Comparison of ENCODE assay signal across 8 cellular contexts in the genomic region with DNA sequence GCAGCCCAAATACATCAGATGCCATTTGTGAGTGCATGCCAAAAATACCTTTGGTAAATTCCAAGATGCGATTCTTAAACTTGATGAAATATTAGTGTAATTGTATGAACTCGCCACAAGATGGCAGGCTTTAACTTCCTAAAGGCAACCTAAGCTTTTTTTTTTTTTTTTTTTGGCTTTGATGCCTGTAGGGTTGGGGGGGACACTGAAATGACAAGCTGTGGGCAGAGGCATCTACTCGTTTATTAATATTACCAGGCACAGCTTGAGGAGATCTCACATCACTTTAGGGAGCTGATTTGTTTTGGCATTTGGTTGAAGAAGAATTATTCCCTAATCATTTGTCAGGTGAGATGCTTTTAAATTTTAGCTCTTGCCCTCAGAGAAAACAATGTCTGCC.
DNase-seq lines count a peak whose midpoint lies in the region; ATAC-seq, FAIRE-seq and TF ChIP-seq lines count a peak whose summit lies in the region.

No MANE protein-coding gene starts in this region.

- intact Hi-C loops in Caco-2 (cut with micrococcal nuclease; ENCODE audit: unreplicated experiment): loop anchor here (1.0 to 10.0 kb wide), 4 partner anchors 44 to 385 kb away; partner anchors contain the start of gene GPHN
- intact Hi-C loops in thyroid gland (cut with DNase I): no loop called here

- H3K27ac Mint-ChIP-seq in Caco-2 (ENCODE audit: unreplicated experiment) (no peak overlapping the region), immature natural killer cell (no peak overlapping the region)

- H3K27me3 Mint-ChIP-seq in Caco-2 (ENCODE audit: insufficient read depth, unreplicated experiment): peaks cover 8% of the 10 kb centered on the region
- peaks cover 0 to 2% (median 0%) of the 10 kb centered on the region in 3 donors for H3K27me3 Mint-ChIP-seq in immature natural killer cell (ENCODE audit: low read depth in 3 of 3)

- no peak for ATAC-seq in GM18858 (IDR thresholded peaks at IDR 0.05; ENCODE audit: unreplicated experiment)

- peak; percentile 55 to 72 for TF ChIP-seq CTCF in Caco-2 (IDR thresholded peaks at IDR 0.05; ENCODE audit: insufficient read depth in 1 of 2, low read depth in 1 of 2, low read length in 1 of 2, severe bottlenecking in 1 of 2, unreplicated experiment in 1 of 2)
- TF ChIP-seq CTCF in thyroid gland (IDR thresholded peaks at IDR 0.05): peak; percentile 15 to 78 (median 54)

- H3K4me1 ChIP-seq in Caco-2 (no peaks in the 10 kb centered on the region), thyroid gland (no peaks in the 10 kb centered on the region)

- WGBS in thyroid gland, 2 donors: 0 to 1% methylated on average over 3 of the region's 3 CpGs

- FAIRE-seq in GM19239 (lab: Jason Lieb, UNC): peak; percentile 83

- POLR2A ChIA-PET in Caco-2 (lab: Charles Lee): no interaction called here

- H3K9me3 Mint-ChIP-seq in Caco-2 (ENCODE audit: unreplicated experiment): peaks cover under 1% of the 10 kb centered on the region
- H3K9me3 Mint-ChIP-seq in immature natural killer cell: no peaks in the 10 kb centered on the region

- peak in 1 of 2 experiments; percentile 28 for DNase-seq in Caco-2
- peak; percentile 17 for DNase-seq in GM19239 (ENCODE audit: insufficient read length, low spot score)
- peak; percentile 48 for DNase-seq in NCI-H2196 (lab: John Stamatoyannopoulos, UW; ENCODE audit: unreplicated experiment)
- peak; percentile 57 for DNase-seq in amniotic epithelial cell (ENCODE audit: low read depth)
- peak; percentile 21 to 47 (median 40) for DNase-seq in immature natural killer cell
- DNase-seq in thyroid gland: peak in 1 of 2 donors; percentile 2
- no peak for DNase-seq in activated naive CD4-positive, alpha-beta T cell treated with Interleukin-2 at 50 U/mL for 16 hours

- H3K4me3 Mint-ChIP-seq in Caco-2 (ENCODE audit: unreplicated experiment) (no peak overlapping the region), immature natural killer cell (no peak overlapping the region)

- H3K27me3 ChIP-seq in Caco-2 (replicated peaks; ENCODE audit: control insufficient read depth, insufficient read depth, low read length) (no peaks in the 10 kb centered on the region), thyroid gland (no peaks in the 10 kb centered on the region)

- H3K9me3 ChIP-seq in Caco-2 (no peaks in the 10 kb centered on the region), thyroid gland (no peaks in the 10 kb centered on the region)

- H3K27ac ChIP-seq in thyroid gland: no peak overlapping the region

- CTCF ChIA-PET in Caco-2 (lab: Charles Lee): interaction anchor here (0.5 to 3.0 kb wide), 21 partner anchors 9 to 1345 kb away, joined by 3 to 59 read pairs (median 4); partner anchors contain the start of gene GPHN

- H3K4me3 ChIP-seq in Caco-2 (ENCODE audit: low read depth, low read length) (no peak overlapping the region), thyroid gland (replicated peaks in 1 of 3) (no peak overlapping the region)

- H3K36me3 Mint-ChIP-seq in Caco-2 (ENCODE audit: insufficient read depth, unreplicated experiment) (no peaks in the 10 kb centered on the region), immature natural killer cell (no peaks in the 10 kb centered on the region)

- no peaks in the 10 kb centered on the region for H3K36me3 ChIP-seq in Caco-2 (ENCODE audit: control insufficient read depth, insufficient read depth, low read length)
- H3K36me3 ChIP-seq in thyroid gland: no peaks in the 10 kb centered on the region

- BruUV-seq in Caco-2 (replicated peaks; lab: Mats Ljungman, UMichigan): no TSS peak

- peaks cover 7% of the 10 kb centered on the region for H3K4me1 Mint-ChIP-seq in Caco-2 (ENCODE audit: low read depth, unreplicated experiment)
- H3K4me1 Mint-ChIP-seq in immature natural killer cell: no peaks in the 10 kb centered on the region

- no peak for TF ChIP-seq POLR2A in thyroid gland (IDR thresholded peaks at IDR 0.05)
